8 cellular contexts compared by ENCODE assay signal in the genomic region with DNA sequence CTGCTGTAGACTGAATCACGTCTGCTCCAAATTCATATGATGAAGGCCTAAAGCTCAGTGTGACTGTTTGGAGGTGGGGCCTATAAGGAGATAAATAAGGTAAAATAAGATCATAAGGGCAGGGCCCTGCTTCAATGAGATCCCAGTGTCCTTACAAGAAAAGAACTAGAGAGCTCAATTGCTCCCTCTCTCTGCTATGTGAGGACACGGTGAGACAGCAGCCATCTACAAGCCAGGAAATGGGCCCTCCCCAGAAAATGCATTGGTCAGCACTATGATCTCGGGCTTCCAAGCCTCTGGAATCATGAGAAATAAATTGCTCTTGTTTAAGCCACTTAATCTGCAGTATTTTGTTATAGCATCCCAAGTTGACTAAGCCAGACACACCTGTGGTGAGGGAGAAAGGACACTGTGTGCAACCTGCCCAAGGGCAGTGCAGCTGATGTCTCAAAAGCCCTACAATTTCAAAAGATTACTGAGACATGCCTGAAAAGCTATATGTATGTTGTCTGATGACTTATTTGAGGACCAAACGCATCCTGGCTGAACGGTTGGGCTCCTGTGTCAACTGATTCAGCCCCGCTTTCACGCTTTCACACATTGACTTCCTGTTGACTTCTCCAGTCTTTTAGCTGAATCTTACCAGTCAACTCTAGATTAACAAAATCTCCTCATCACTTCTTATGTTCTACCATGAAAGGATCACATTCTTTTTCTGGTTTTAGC. TPM values are rescaled to one million over a fixed set of nuclear protein-coding genes. Genes with fewer than 3 reads are reported as not detected.
DNase-seq lines count a peak whose midpoint lies in the region; ATAC-seq and TF ChIP-seq lines count a peak whose summit lies in the region.

No MANE protein-coding gene starts in this region.

- CTCF ChIA-PET in PC-9 (lab: Charles Lee) = no interaction called here

- ATAC-seq in T-helper 17 cell (peak; percentile 84), GM18861 (IDR thresholded peaks at IDR 0.05; ENCODE audit: unreplicated experiment) (no peak)

- H3K27me3 ChIP-seq in brain microvascular endothelial cell (replicated peaks) (no peaks in the 10 kb centered on the region), PC-9 (ENCODE audit: insufficient read depth, low read depth) (0 out of 2 replicates have a peak, but pooled peaks cover 4% of the 10 kb centered on the region)

- no TSS peak for BruUV-seq in PC-9 (replicated peaks; lab: Mats Ljungman, UMichigan)

- H3K4me1 Mint-ChIP-seq in T-helper 17 cell = peaks cover 19% of the 10 kb centered on the region

- H3K36me3 ChIP-seq in brain microvascular endothelial cell (replicated peaks) (no peaks in the 10 kb centered on the region), PC-9 (ENCODE audit: low read depth) (no peaks in the 10 kb centered on the region)

- peak overlapping the region; percentile 28 for H3K4me3 Mint-ChIP-seq in T-helper 17 cell

- H4K20me1 ChIP-seq in PC-9 (ENCODE audit: insufficient read depth) = no peaks in the 10 kb centered on the region

- DNase-seq in GM13977 (ENCODE audit: low spot score) (peak; percentile 24), T-helper 17 cell (no peak), brain microvascular endothelial cell (no peak), NCI-H1092 treated with DMSO at 0.1 percent for 48 hours (lab: John Stamatoyannopoulos, UW) (no peak), PC-9 (no peak), SKM-1 (lab: John Stamatoyannopoulos, UW; ENCODE audit: unreplicated experiment) (no peak)
- peak; percentile 83 for DNase-seq in stimulated activated CD4-positive, alpha-beta T cell treated with anti-CD3 and anti-CD28 coated beads, Interleukin-1b, Interleukin-23, amount 100 ng/mL, for 48 hours

- intact Hi-C loops in PC-9 (cut with micrococcal nuclease; ENCODE audit: unreplicated experiment) = no loop called here

- no peak overlapping the region for H2AFZ ChIP-seq in PC-9

- H3K9me3 ChIP-seq in T-helper 17 cell (ENCODE audit: control insufficient read depth, low read length, poor library complexity, severe bottlenecking) (no peaks in the 10 kb centered on the region), PC-9 (ENCODE audit: insufficient read depth, low read depth) (no peaks in the 10 kb centered on the region)

- H3K27ac ChIP-seq in brain microvascular endothelial cell (no peak overlapping the region), PC-9 (no peak overlapping the region)

- no peaks in the 10 kb centered on the region for H3K79me2 ChIP-seq in PC-9 (ENCODE audit: low read depth)

- H3K36me3 Mint-ChIP-seq in T-helper 17 cell (ENCODE audit: low read depth) = no peaks in the 10 kb centered on the region

- no peaks in the 10 kb centered on the region for H3K27me3 Mint-ChIP-seq in T-helper 17 cell

- no peaks in the 10 kb centered on the region for H3K9me2 ChIP-seq in PC-9 (ENCODE audit: insufficient read depth)

- peak overlapping the region; percentile 72 for H3K27ac Mint-ChIP-seq in T-helper 17 cell

- in situ Hi-C loops in GM13977 (cut with MboI; ENCODE audit: low pct_unique_long_range_greater_than_20kb, low sequenced_read_pairs, unreplicated experiment) (no loop called here), brain microvascular endothelial cell (cut with HindIII; ENCODE audit: low pct_ligation_motif_present, low sequenced_read_pairs) (no loop called here)

- H3K4me1 ChIP-seq in PC-9 (replicated peaks; ENCODE audit: insufficient read depth) = no peaks in the 10 kb centered on the region

- H3K4me2 ChIP-seq in PC-9 = no peak overlapping the region

- POLR2A ChIA-PET in PC-9 (lab: Charles Lee; ENCODE audit: unreplicated experiment) = no interaction called here

- H3F3A ChIP-seq in PC-9 (ENCODE audit: insufficient read depth, low read depth) = no peaks in the 10 kb centered on the region

- TF ChIP-seq CTCF in GM13977 (IDR thresholded peaks at IDR 0.05; ENCODE audit: extremely low read depth, insufficient read depth, missing control alignments) = no peak
- peak; percentile 50 for TF ChIP-seq CTCF in brain microvascular endothelial cell (IDR thresholded peaks at IDR 0.05; ENCODE audit: low read depth, low read length, missing control alignments)
- TF ChIP-seq CTCF in PC-9 (conservative IDR thresholded peaks at IDR 0.05) = no peak

- H3K4me3 ChIP-seq in brain microvascular endothelial cell (ENCODE audit: low read depth, low read length) (no peak overlapping the region), PC-9 (no peak overlapping the region)

RNA-seq across cellular contexts. Expression of a gene that starts 13.2 kb away (rescaled TPM):
- total RNA-seq in T-helper 17 cell = 1 to 10 TPM; 3.9 to 9.2 TPM
- not detected in 2 replicates for total RNA-seq in PC-9 (2021)

RNA-seq across cellular contexts. Expression of a gene that starts 51.8 kb away (rescaled TPM):
- total RNA-seq in T-helper 17 cell (not detected), PC-9 (2021) (0.15 TPM in 1 of 2 replicates, not detected in the other)

Comparison
In these comparisons a context has a peak if more than half of its experiments do, and no peak if none do; other contexts are left out.
1. DNase-seq: peak in GM13977 (single experiment) and stimulated activated CD4-positive, alpha-beta T cell treated with anti-CD3 and anti-CD28 coated beads, Interleukin-1b, Interleukin-23, amount 100 ng/mL, for 48 hours (single experiment); none in T-helper 17 cell (0 of 3), brain microvascular endothelial cell (single experiment), NCI-H1092 treated with DMSO at 0.1 percent for 48 hours (single experiment), PC-9 (0 of 2) and SKM-1 (single experiment).